In genomic region chr22:38272373-38273134, GRCh38 we compare ENCODE assay signal across 8 cellular contexts. TPM values are rescaled to one million over a fixed set of nuclear protein-coding genes. Genes with fewer than 3 reads are reported as not detected.
DNase-seq lines count a peak whose midpoint lies in the region; ATAC-seq and TF ChIP-seq lines count a peak whose summit lies in the region.

Gene TMEM184B, minus strand, starts transcription at chr22:38273010. Its CDS starts 25,049 bp downstream, at chr22:38247961.

- H3K27me3 Mint-ChIP-seq in CD8-positive, alpha-beta T cell (ENCODE audit: low read depth) = peaks cover 3% of the 10 kb centered on the region

- H3K9me3 Mint-ChIP-seq in CD8-positive, alpha-beta T cell = no peaks in the 10 kb centered on the region

- H3K4me3 Mint-ChIP-seq in CD8-positive, alpha-beta T cell = peak within 1 kb of the TSS; percentile 92

- WGBS in right cardiac atrium = under 1% methylated on average over 97 of the region's 97 CpGs
- under 1% methylated on average over 97 of the region's 97 CpGs for WGBS in urinary bladder

- peak; percentile 62 to 89 (median 77) for DNase-seq in CD8-positive, alpha-beta T cell
- DNase-seq in Kasumi-1 (lab: John Stamatoyannopoulos, UW) = peak; percentile 50 to 61
- peak in 52 of 58 donors; percentile 32 to 87 (median 76) for DNase-seq in anterior cingulate cortex (lab: John Stamatoyannopoulos, UW)
- peak; percentile 78 to 94 (median 93) for DNase-seq in right cardiac atrium
- peak; percentile 87 for DNase-seq in putamen (ENCODE audit: low spot score)

- POLR2A ChIA-PET in CD8-positive, alpha-beta T cell (lab: Charles Lee) = interaction anchor here (0.6 to 0.9 kb wide), 2 partner anchors 16 to 45 kb away, joined by 3 to 4 read pairs; no protein-coding TSS in a partner anchor

- no peak for TF ChIP-seq CTCF in CD8-positive, alpha-beta T cell (IDR thresholded peaks at IDR 0.05)

- peak within 1 kb of the TSS; percentile 70 for H3K4me3 ChIP-seq in CD8-positive, alpha-beta T cell (ENCODE audit: low read depth, low read length)
- H3K4me3 ChIP-seq in right cardiac atrium (ENCODE audit: low read length) (peak within 1 kb of the TSS; percentile 91), urinary bladder (ENCODE audit: low read depth, low read length) (peak within 1 kb of the TSS; percentile 93)

- peak; percentile 94 for ATAC-seq in CD8-positive, alpha-beta T cell
- peak; percentile 63 for ATAC-seq in GM19467 (IDR thresholded peaks at IDR 0.05; ENCODE audit: unreplicated experiment)
- ATAC-seq in right cardiac atrium = peak; percentile 91 to 94

- no peaks in the 10 kb centered on the region for H3K9me3 ChIP-seq in CD8-positive, alpha-beta T cell (ENCODE audit: low read length)
- no peaks in the 10 kb centered on the region for H3K9me3 ChIP-seq in right cardiac atrium (ENCODE audit: control insufficient read depth, low read length)

- no peaks in the 10 kb centered on the region for H3K27me3 ChIP-seq in CD8-positive, alpha-beta T cell (ENCODE audit: insufficient read depth, low read length)
- H3K27me3 ChIP-seq in right cardiac atrium (ENCODE audit: control insufficient read depth, insufficient read depth) = no peaks in the 10 kb centered on the region

- intact Hi-C loops in CD8-positive, alpha-beta T cell (cut with DNase I, micrococcal nuclease) = loop anchor here (1.0 to 10.0 kb wide), 7 partner anchors 45 to 298 kb away; partner anchors contain the start of genes CSNK1E (in 2 of the 2), PLA2G6 (in 2 of the 2), DDX17 (in 1 of the 2) and DMC1 (in 1 of the 2)
- intact Hi-C loops in T-helper 2 cell treated with Interferon-gamma antibody and Interleukin-4, amounts not matched to agents 100 ng/mL and 5 ng/mL, for 36 hours (cut with micrococcal nuclease) = loop anchor here (1.0 to 2.0 kb wide), 2 partner anchors 44 to 92 kb away; partner anchors contain the start of gene PLA2G6
- intact Hi-C loops in right cardiac atrium (cut with DNase I) = no loop called here

- CTCF ChIA-PET in CD8-positive, alpha-beta T cell (lab: Charles Lee) = interaction anchor here (1.1 to 1.7 kb wide), 3 partner anchors 26 to 220 kb away, joined by 4 to 6 read pairs (median 4); no protein-coding TSS in a partner anchor

- peak within 1 kb of the TSS; percentile 59 for H3K27ac ChIP-seq in CD8-positive, alpha-beta T cell (ENCODE audit: low read depth, low read length)
- peak within 1 kb of the TSS; percentile 96 for H3K27ac ChIP-seq in right cardiac atrium (ENCODE audit: low read length)
- H3K27ac ChIP-seq in urinary bladder (ENCODE audit: low read depth) = peak within 1 kb of the TSS; percentile 93

- no peaks in the 10 kb centered on the region for H3K36me3 ChIP-seq in CD8-positive, alpha-beta T cell (ENCODE audit: insufficient read depth, low read length)
- no peaks in the 10 kb centered on the region for H3K36me3 ChIP-seq in urinary bladder (ENCODE audit: insufficient read depth)

- H3K4me1 ChIP-seq in CD8-positive, alpha-beta T cell (ENCODE audit: insufficient read depth, low read length) = peaks cover 31% of the 10 kb centered on the region
- peaks cover 11% of the 10 kb centered on the region for H3K4me1 ChIP-seq in right cardiac atrium (ENCODE audit: control insufficient read depth, insufficient read depth, low read length)
- H3K4me1 ChIP-seq in urinary bladder (ENCODE audit: insufficient read depth) = no peaks in the 10 kb centered on the region

- H3K36me3 Mint-ChIP-seq in CD8-positive, alpha-beta T cell = peaks cover 7% of the 10 kb centered on the region

- H3K4me1 Mint-ChIP-seq in CD8-positive, alpha-beta T cell (ENCODE audit: low read depth) = peaks cover 50% of the 10 kb centered on the region

- peak within 1 kb of the TSS; percentile 95 for H3K27ac Mint-ChIP-seq in CD8-positive, alpha-beta T cell

RNA-seq across cellular contexts. Expression of gene TMEM184B, which starts in this region (rescaled TPM):
- 10 to 100 TPM; 53.0 TPM for total RNA-seq in CD8-positive, alpha-beta T cell
- 35.1 and 42.3 TPM in 2 replicates for total RNA-seq in T-helper 2 cell treated with Interferon-gamma antibody and Interleukin-4, amounts not matched to agents 100 ng/mL and 5 ng/mL, for 36 hours
- total RNA-seq in right cardiac atrium (10 to 100 TPM; 48.2 to 55.8 (median 49.5) TPM), urinary bladder (24.8 TPM)
- polyA plus RNA-seq in right cardiac atrium (32.2 TPM), urinary bladder (51.5 TPM)

Comparison
In these comparisons a context has a peak if more than half of its experiments do, and no peak if none do; other contexts are left out.
1. Peak in every context shown above with its lines: DNase-seq, ATAC-seq, H3K4me3 ChIP-seq and H3K27ac ChIP-seq.
2. intact Hi-C loops: an anchor here in CD8-positive, alpha-beta T cell (1.0 to 10.0 kb wide) and T-helper 2 cell treated with Interferon-gamma antibody and Interleukin-4, amounts not matched to agents 100 ng/mL and 5 ng/mL, for 36 hours (1.0 to 2.0 kb wide); none called in right cardiac atrium.